In the genomic region with DNA sequence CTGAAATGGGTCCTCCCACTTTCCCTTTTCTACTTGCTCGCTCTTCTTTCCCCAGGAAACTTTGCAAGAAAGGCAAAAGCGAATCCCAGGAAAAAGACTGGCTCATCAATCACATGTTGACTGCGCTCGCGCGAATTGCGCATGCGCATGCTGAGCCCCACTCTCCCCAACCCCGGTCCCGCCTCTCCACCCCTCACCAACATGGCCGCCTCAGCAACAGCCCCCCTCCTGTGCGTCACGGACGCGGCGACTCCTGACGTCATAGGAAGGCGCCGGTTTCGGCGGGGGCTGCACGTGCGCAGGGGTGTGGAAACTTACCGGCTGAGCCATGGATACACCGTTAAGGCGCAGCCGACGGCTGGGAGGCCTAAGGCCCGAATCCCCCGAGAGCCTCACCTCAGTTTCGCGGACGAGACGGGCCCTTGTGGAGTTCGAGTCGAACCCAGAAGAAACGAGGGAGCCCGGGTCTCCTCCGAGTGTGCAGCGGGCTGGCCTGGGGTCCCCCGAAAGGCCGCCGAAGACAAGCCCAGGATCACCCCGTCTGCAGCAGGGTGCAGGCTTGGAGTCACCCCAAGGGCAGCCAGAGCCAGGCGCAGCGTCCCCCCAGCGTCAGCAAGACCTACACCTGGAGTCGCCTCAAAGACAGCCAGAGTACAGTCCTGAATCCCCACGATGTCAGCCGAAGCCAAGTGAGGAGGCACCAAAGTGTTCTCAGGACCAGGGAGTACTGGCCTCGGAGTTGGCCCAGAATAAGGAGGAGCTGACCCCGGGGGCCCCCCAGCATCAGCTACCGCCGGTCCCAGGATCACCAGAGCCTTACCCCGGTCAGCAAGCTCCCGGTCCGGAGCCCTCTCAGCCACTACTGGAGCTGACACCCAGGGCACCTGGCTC, we compare ENCODE assay signal across 1 cellular context.
TF ChIP-seq lines count a peak whose summit lies in the region.

Gene CCDC86, plus strand, starts transcription at position 317 of the 891 bp plus-strand sequence. Its CDS starts 12 bp downstream, at position 329.

TF ChIP-seq in K562, 482 proteins besides CTCF, POLR2A, EP300 and RAD21 (continued from another document and continues in another):
- TF ChIP-seq, protein P1, sequence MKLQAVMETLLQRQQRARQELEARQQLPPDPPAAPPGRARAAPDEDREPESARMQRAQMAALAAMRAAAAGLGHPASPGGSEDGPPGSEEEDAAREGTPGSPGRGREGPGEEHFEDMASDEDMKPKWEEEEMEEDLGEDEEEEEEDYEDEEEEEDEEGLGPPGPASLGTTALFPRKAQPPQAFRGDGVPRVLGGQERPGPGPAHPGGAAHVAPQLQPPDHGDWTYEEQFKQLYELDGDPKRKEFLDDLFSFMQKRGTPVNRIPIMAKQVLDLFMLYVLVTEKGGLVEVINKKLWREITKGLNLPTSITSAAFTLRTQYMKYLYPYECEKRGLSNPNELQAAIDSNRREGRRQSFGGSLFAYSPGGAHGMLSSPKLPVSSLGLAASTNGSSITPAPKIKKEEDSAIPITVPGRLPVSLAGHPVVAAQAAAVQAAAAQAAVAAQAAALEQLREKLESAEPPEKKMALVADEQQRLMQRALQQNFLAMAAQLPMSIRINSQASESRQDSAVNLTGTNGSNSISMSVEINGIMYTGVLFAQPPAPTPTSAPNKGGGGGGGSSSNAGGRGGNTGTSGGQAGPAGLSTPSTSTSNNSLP (IDR thresholded peaks at IDR 0.05; ENCODE audit: borderline replicate concordance, low read depth, low read length): no peak
- TF ChIP-seq HSF4 (CRISPR knock-in tag; IDR thresholded peaks at IDR 0.05; ENCODE audit: borderline replicate concordance) (no peak), ZNF408 (CRISPR knock-in tag; IDR thresholded peaks at IDR 0.05; ENCODE audit: low read depth) (no peak), POLR2AphosphoS2 (IDR thresholded peaks at IDR 0.05; ENCODE audit: low read length) (no peak), HNRNPUL1 (IDR thresholded peaks at IDR 0.05; ENCODE audit: low read length) (no peak), NR0B1 (IDR thresholded peaks at IDR 0.05; ENCODE audit: partially characterized antibody) (no peak), HDAC8 (tag; IDR thresholded peaks at IDR 0.05) (0 out of 2 replicates have a peak, but pooled peaks have one; percentile 35), GTF2A2 (tag; IDR thresholded peaks at IDR 0.05) (no peak), MXD1 (CRISPR knock-in tag; IDR thresholded peaks at IDR 0.05; ENCODE audit: borderline replicate concordance, poor library complexity, severe bottlenecking) (peak; percentile 100), ELF4 (CRISPR knock-in tag; IDR thresholded peaks at IDR 0.05) (peak; percentile 43; the same call in 1 of the 2 replicates), NFATC3 (IDR thresholded peaks at IDR 0.05) (no peak), NR3C1 (CRISPR knock-in tag; IDR thresholded peaks at IDR 0.05) (no peak), RFX7 (CRISPR knock-in tag; IDR thresholded peaks at IDR 0.05) (no peak), GABPB2 (CRISPR knock-in tag; conservative IDR thresholded peaks at IDR 0.05) (no peak), C11orf30 (IDR thresholded peaks at IDR 0.05; ENCODE audit: low read depth) (peak; percentile 92), ZBTB7A (IDR thresholded peaks at IDR 0.05; ENCODE audit: borderline replicate concordance, control insufficient read depth, low read depth, low read length) (peak; percentile 80), ARNT (IDR thresholded peaks at IDR 0.05) (no peak), ETS2 (tag; IDR thresholded peaks at IDR 0.05; ENCODE audit: borderline replicate concordance, poor library complexity, severe bottlenecking) (no peak), THAP7 (CRISPR knock-in tag; IDR thresholded peaks at IDR 0.05) (peak; percentile 79; the same call in 1 of the 2 replicates), ZNF280B (CRISPR knock-in tag; IDR thresholded peaks at IDR 0.05) (no peak), SAFB2 (IDR thresholded peaks at IDR 0.05; ENCODE audit: borderline replicate concordance, low read depth, low read length, severe bottlenecking) (no peak), BCOR (IDR thresholded peaks at IDR 0.05) (peak; percentile 71), ZNF134 (CRISPR knock-in tag; conservative IDR thresholded peaks at IDR 0.05) (no peak), PRPF4 (IDR thresholded peaks at IDR 0.05; ENCODE audit: insufficient read depth, low read depth, low read length, poor library complexity, severe bottlenecking) (no peak), ZNF444 (CRISPR knock-in tag; IDR thresholded peaks at IDR 0.05) (no peak), POLR2H (tag; IDR thresholded peaks at IDR 0.05; ENCODE audit: low read depth) (no peak), ZNF592 (IDR thresholded peaks at IDR 0.05) (peak; percentile 60), GABPB1 (CRISPR knock-in tag; IDR thresholded peaks at IDR 0.05) (peak; percentile 65), FIP1L1 (IDR thresholded peaks at IDR 0.05; ENCODE audit: low read depth, low read length, poor library complexity, severe bottlenecking) (no peak), SMC3 (conservative IDR thresholded peaks at IDR 0.05; ENCODE audit: insufficient read depth, low read depth, low read length) (no peak), E2F3 (CRISPR knock-in tag; IDR thresholded peaks at IDR 0.05) (peak; percentile 51; the same call in 1 of the 2 replicates), POLR3G (IDR thresholded peaks at IDR 0.05; ENCODE audit: extremely low read depth, insufficient read length, insufficient replicate concordance) (no peak), HCFC1 (IDR thresholded peaks at IDR 0.05; ENCODE audit: low read depth, low read length) (peak; percentile 96), TAF15 (IDR thresholded peaks at IDR 0.05; ENCODE audit: low read depth, low read length) (no peak), CREB1 (IDR thresholded peaks at IDR 0.05) (peak; percentile 100), CREB1 (CRISPR knock-in tag; IDR thresholded peaks at IDR 0.05) (peak; percentile 100), ZNF436 (CRISPR knock-in tag; IDR thresholded peaks at IDR 0.05) (no peak), RBBP5 (IDR thresholded peaks at IDR 0.05; ENCODE audit: borderline replicate concordance, insufficient read depth, low read length, poor library complexity, severe bottlenecking) (peak; percentile 98), CGGBP1 (CRISPR knock-in tag; IDR thresholded peaks at IDR 0.05) (no peak), XRCC3 (IDR thresholded peaks at IDR 0.05) (no peak)
- TF ChIP-seq, protein P2, sequence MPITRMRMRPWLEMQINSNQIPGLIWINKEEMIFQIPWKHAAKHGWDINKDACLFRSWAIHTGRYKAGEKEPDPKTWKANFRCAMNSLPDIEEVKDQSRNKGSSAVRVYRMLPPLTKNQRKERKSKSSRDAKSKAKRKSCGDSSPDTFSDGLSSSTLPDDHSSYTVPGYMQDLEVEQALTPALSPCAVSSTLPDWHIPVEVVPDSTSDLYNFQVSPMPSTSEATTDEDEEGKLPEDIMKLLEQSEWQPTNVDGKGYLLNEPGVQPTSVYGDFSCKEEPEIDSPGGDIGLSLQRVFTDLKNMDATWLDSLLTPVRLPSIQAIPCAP (CRISPR knock-in tag; IDR thresholded peaks at IDR 0.05; ENCODE audit: borderline replicate concordance): no peak
- TF ChIP-seq, protein P3, sequence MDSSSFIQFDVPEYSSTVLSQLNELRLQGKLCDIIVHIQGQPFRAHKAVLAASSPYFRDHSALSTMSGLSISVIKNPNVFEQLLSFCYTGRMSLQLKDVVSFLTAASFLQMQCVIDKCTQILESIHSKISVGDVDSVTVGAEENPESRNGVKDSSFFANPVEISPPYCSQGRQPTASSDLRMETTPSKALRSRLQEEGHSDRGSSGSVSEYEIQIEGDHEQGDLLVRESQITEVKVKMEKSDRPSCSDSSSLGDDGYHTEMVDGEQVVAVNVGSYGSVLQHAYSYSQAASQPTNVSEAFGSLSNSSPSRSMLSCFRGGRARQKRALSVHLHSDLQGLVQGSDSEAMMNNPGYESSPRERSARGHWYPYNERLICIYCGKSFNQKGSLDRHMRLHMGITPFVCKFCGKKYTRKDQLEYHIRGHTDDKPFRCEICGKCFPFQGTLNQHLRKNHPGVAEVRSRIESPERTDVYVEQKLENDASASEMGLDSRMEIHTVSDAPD (CRISPR knock-in tag; IDR thresholded peaks at IDR 0.05): no peak
- TF ChIP-seq, protein P4, sequence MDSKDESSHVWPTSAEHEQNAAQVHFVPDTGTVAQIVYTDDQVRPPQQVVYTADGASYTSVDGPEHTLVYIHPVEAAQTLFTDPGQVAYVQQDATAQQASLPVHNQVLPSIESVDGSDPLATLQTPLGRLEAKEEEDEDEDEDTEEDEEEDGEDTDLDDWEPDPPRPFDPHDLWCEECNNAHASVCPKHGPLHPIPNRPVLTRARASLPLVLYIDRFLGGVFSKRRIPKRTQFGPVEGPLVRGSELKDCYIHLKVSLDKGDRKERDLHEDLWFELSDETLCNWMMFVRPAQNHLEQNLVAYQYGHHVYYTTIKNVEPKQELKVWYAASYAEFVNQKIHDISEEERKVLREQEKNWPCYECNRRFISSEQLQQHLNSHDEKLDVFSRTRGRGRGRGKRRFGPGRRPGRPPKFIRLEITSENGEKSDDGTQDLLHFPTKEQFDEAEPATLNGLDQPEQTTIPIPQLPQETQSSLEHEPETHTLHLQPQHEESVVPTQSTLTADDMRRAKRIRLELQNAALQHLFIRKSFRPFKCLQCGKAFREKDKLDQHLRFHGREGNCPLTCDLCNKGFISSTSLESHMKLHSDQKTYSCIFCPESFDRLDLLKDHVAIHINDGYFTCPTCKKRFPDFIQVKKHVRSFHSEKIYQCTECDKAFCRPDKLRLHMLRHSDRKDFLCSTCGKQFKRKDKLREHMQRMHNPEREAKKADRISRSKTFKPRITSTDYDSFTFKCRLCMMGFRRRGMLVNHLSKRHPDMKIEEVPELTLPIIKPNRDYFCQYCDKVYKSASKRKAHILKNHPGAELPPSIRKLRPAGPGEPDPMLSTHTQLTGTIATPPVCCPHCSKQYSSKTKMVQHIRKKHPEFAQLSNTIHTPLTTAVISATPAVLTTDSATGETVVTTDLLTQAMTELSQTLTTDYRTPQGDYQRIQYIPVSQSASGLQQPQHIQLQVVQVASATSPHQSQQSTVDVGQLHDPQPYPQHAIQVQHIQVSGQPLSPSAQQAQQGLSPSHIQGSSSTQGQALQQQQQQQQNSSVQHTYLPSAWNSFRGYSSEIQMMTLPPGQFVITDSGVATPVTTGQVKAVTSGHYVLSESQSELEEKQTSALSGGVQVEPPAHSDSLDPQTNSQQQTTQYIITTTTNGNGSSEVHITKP (IDR thresholded peaks at IDR 0.05; ENCODE audit: partially characterized antibody): no peak
